In the genomic region with DNA sequence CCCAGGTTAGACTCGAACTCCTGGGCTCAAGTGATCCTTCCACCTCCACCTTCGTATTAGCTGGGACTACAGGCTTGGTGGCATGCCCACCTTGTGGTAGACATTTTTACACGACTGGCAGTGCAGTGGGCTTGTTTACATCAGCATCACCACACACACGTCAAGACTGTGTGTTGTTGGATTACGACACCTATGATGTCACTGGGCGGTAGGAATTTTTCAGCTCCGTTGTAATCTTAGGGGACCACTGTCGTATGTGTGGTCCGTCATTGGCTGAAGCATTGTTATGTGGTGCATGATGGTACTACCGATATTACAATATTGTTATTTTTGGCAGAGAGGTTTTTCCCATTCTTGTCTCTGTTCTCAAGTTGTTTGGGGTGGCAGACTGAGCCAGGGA, we compare ENCODE assay signal across 21 cellular contexts. TPM values are rescaled to one million over a fixed set of nuclear protein-coding genes. Genes with fewer than 3 reads are reported as not detected.
DNase-seq lines count a peak whose midpoint lies in the region; ATAC-seq and TF ChIP-seq lines count a peak whose summit lies in the region.
"Had no signal": no experiment of that assay in that cellular context is flagged by ENCODE, and none has a peak within 500 bp of the region (broad histone marks: within the 10 kb centered on the region; RNA-seq: fewer than 3 reads in every experiment).

No MANE protein-coding gene starts in this region.

- H3K4me3 ChIP-seq in brain microvascular endothelial cell (ENCODE audit: low read depth, low read length) (no peak overlapping the region), fibroblast of pulmonary artery (replicated peaks; ENCODE audit: low read depth, low read length) (no peak overlapping the region)

- peaks cover 22% of the 10 kb centered on the region for H3K4me1 Mint-ChIP-seq in WTC11
- peaks cover 14% of the 10 kb centered on the region for H3K4me1 Mint-ChIP-seq in activated CD4-positive, alpha-beta T cell treated with anti-CD3 and anti-CD28 coated beads, Interleukin-2, amount 10 ng/mL, durations not matched to agents 24 days and 14 days

- POLR2A ChIA-PET in WTC11 (lab: Charles Lee), result no interaction called here

- peaks cover 9% of the 10 kb centered on the region for H3K9me3 Mint-ChIP-seq in WTC11
- peaks cover 6% of the 10 kb centered on the region for H3K9me3 Mint-ChIP-seq in activated CD4-positive, alpha-beta T cell treated with anti-CD3 and anti-CD28 coated beads, Interleukin-2, amount 10 ng/mL, durations not matched to agents 24 days and 14 days

- H3K36me3 Mint-ChIP-seq in WTC11, result 0 out of 2 replicates have a peak, but pooled peaks cover 7% of the 10 kb centered on the region
- no peaks in the 10 kb centered on the region for H3K36me3 Mint-ChIP-seq in activated CD4-positive, alpha-beta T cell treated with anti-CD3 and anti-CD28 coated beads, Interleukin-2, amount 10 ng/mL, durations not matched to agents 24 days and 14 days (ENCODE audit: low read depth)
- H3K36me3 Mint-ChIP-seq: CD8-positive, alpha-beta memory T cell had no signal

- no peaks in the 10 kb centered on the region for H3K36me3 ChIP-seq in brain microvascular endothelial cell (replicated peaks)

- H3K27ac Mint-ChIP-seq in WTC11, result no peak overlapping the region
- no peak overlapping the region for H3K27ac Mint-ChIP-seq in activated CD4-positive, alpha-beta T cell treated with anti-CD3 and anti-CD28 coated beads, Interleukin-2, amount 10 ng/mL, durations not matched to agents 24 days and 14 days
- H3K27ac Mint-ChIP-seq: CD8-positive, alpha-beta memory T cell had no signal

- no peaks in the 10 kb centered on the region for H3K27me3 Mint-ChIP-seq in WTC11 (ENCODE audit: low read depth)
- peaks cover 52% of the 10 kb centered on the region for H3K27me3 Mint-ChIP-seq in activated CD4-positive, alpha-beta T cell treated with anti-CD3 and anti-CD28 coated beads, Interleukin-2, amount 10 ng/mL, durations not matched to agents 24 days and 14 days

- CTCF ChIA-PET in WTC11 (lab: Charles Lee), result interaction anchor here (0.7 to 0.9 kb wide), 2 partner anchors 147 to 148 kb away, joined by 3 to 4 read pairs; no protein-coding TSS in a partner anchor

- H3K27me3 ChIP-seq in brain microvascular endothelial cell (replicated peaks), result no peaks in the 10 kb centered on the region

- ATAC-seq in WTC11 (no peak), GM19463 (IDR thresholded peaks at IDR 0.05; ENCODE audit: unreplicated experiment) (no peak)
- ATAC-seq: PC-3 had no signal

- in situ Hi-C loops in brain microvascular endothelial cell (cut with HindIII; ENCODE audit: low pct_ligation_motif_present, low sequenced_read_pairs), result loop anchor here (25.0 kb wide), 1 partner anchor 159 kb away; no protein-coding TSS in a partner anchor

- DNase-seq in WTC11 (ENCODE audit: low spot score) (no peak), brain microvascular endothelial cell (peak; percentile 46), fibroblast of pulmonary artery (ENCODE audit: low read depth) (peak; percentile 68), NCI-H1092 (lab: John Stamatoyannopoulos, UW) (no peak), ecto neural progenitor cell (ENCODE audit: low spot score) (no peak)
- DNase-seq in activated CD4-positive, alpha-beta T cell treated with anti-CD3 and anti-CD28 coated beads, Interleukin-2, amount 10 ng/mL, durations not matched to agents 24 days and 14 days, result no peak
- DNase-seq: ACHN; C1 segment of cervical spinal cord; CD8-positive, alpha-beta memory T cell; DMS53; EL; GOT3; KG1; MV-4-11; NCI-H1436; NCI-H1930; NCI-H226; NCI-H524 treated with DMSO at 0.1 percent for 48 hours; PC-3 had no signal

- H3K27ac ChIP-seq in brain microvascular endothelial cell, result no peak overlapping the region
- H3K27ac ChIP-seq: RWPE1 had no signal

- no peak for TF ChIP-seq CTCF in WTC11 (IDR thresholded peaks at IDR 0.05)
- no peak for TF ChIP-seq CTCF in brain microvascular endothelial cell (IDR thresholded peaks at IDR 0.05; ENCODE audit: low read depth, low read length, missing control alignments)
- TF ChIP-seq CTCF in fibroblast of pulmonary artery (IDR thresholded peaks at IDR 0.05; ENCODE audit: low read length, missing control alignments), result no peak

- H3K4me3 Mint-ChIP-seq in WTC11, result no peak overlapping the region
- H3K4me3 Mint-ChIP-seq in activated CD4-positive, alpha-beta T cell treated with anti-CD3 and anti-CD28 coated beads, Interleukin-2, amount 10 ng/mL, durations not matched to agents 24 days and 14 days, result no peak overlapping the region
- H3K4me3 Mint-ChIP-seq: CD8-positive, alpha-beta memory T cell had no signal

- intact Hi-C loops in activated CD4-positive, alpha-beta T cell treated with anti-CD3 and anti-CD28 coated beads, Interleukin-2, amount 10 ng/mL, durations not matched to agents 24 days and 14 days (cut with micrococcal nuclease), result no loop called here

TF ChIP-seq in WTC11, 78 proteins besides CTCF, POLR2A, EP300 and RAD21:
- TF ChIP-seq EMX1 (CRISPR knock-in tag; IDR thresholded peaks at IDR 0.05), result no peak
- TF ChIP-seq, protein P1, sequence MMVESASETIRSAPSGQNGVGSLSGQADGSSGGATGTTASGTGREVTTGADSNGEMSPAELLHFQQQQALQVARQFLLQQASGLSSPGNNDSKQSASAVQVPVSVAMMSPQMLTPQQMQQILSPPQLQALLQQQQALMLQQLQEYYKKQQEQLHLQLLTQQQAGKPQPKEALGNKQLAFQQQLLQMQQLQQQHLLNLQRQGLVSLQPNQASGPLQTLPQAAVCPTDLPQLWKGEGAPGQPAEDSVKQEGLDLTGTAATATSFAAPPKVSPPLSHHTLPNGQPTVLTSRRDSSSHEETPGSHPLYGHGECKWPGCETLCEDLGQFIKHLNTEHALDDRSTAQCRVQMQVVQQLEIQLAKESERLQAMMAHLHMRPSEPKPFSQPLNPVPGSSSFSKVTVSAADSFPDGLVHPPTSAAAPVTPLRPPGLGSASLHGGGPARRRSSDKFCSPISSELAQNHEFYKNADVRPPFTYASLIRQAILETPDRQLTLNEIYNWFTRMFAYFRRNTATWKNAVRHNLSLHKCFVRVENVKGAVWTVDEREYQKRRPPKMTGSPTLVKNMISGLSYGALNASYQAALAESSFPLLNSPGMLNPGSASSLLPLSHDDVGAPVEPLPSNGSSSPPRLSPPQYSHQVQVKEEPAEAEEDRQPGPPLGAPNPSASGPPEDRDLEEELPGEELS (CRISPR knock-in tag; IDR thresholded peaks at IDR 0.05), result no peak
- peak; percentile 47; the same call in 1 of the 2 replicates for TF ChIP-seq ZNF121 (CRISPR knock-in tag; IDR thresholded peaks at IDR 0.05)
- TF ChIP-seq ELF4 (CRISPR knock-in tag; IDR thresholded peaks at IDR 0.05; ENCODE audit: low read depth), result no peak
- TF ChIP-seq ZNF512 (CRISPR knock-in tag; IDR thresholded peaks at IDR 0.05; ENCODE audit: borderline replicate concordance), result no peak

RNA-seq across cellular contexts. Expression of gene TSPAN9, which starts 50.7 kb away (rescaled TPM):
- 21.8 to 27.6 TPM (median 23.9 TPM) in 3 replicates for total RNA-seq in WTC11 (2021)
- 0.09 and 1.0 TPM in 2 replicates for total RNA-seq in activated CD4-positive, alpha-beta T cell treated with anti-CD3 and anti-CD28 coated beads, Interleukin-2, amount 10 ng/mL, durations not matched to agents 24 days and 14 days

Comparison
In these comparisons a context has a peak if more than half of its experiments do, and no peak if none do; other contexts are left out.
1. DNase-seq: peak in brain microvascular endothelial cell (single experiment) and fibroblast of pulmonary artery (single experiment); none in WTC11 (single experiment), NCI-H1092 (single experiment), activated CD4-positive, alpha-beta T cell treated with anti-CD3 and anti-CD28 coated beads, Interleukin-2, amount 10 ng/mL, durations not matched to agents 24 days and 14 days (single experiment) and ecto neural progenitor cell (single experiment).
2. RNA of gene TSPAN9, which starts 50.7 kb away (total RNA-seq): 21.8 to 27.6 TPM in WTC11; 0.09 to 1.0 TPM in activated CD4-positive, alpha-beta T cell treated with anti-CD3 and anti-CD28 coated beads, Interleukin-2, amount 10 ng/mL, durations not matched to agents 24 days and 14 days; every median in the first group is over 10 times any median in the second.